In genomic region chr11:1870721-1871466, GRCh38 we compare ENCODE assay signal across 1 cellular context.
TF ChIP-seq lines count a peak whose summit lies in the region.

No MANE protein-coding gene starts in this region.

TF ChIP-seq in HepG2, 621 proteins besides CTCF, POLR2A, EP300 and RAD21:
- TF ChIP-seq DNMT3B (CRISPR knock-in tag; conservative IDR thresholded peaks at IDR 0.05) (no peak), HIC2 (CRISPR knock-in tag; IDR thresholded peaks at IDR 0.05; ENCODE audit: low read depth) (0 out of 2 replicates have a peak, but pooled peaks have one; percentile 25), ARID3A (IDR thresholded peaks at IDR 0.05; ENCODE audit: low read depth, low read length) (no peak), ZMYM3 (CRISPR knock-in tag; IDR thresholded peaks at IDR 0.05) (peak; percentile 59; the same call in 1 of the 2 replicates), EZH2 (conservative IDR thresholded peaks at IDR 0.05; ENCODE audit: low read depth, low read length) (0 out of 2 replicates have a peak, but pooled peaks have one; percentile 60)
